8 cellular contexts compared by ENCODE assay signal in genomic region chr3:15377961-15378791, GRCh38. TPM values are rescaled to one million over a fixed set of nuclear protein-coding genes. Genes with fewer than 3 reads are reported as not detected.
A peak's percentile ranks its signal among the peaks of the same experiment; 100 is the strongest.
DNase-seq lines count a peak whose midpoint lies in the region; ATAC-seq, FAIRE-seq and TF ChIP-seq lines count a peak whose summit lies in the region.

No MANE protein-coding gene starts in this region.

- H3K9ac ChIP-seq in BLaER1 treated with 17β-estradiol and CSF1 and Interleukin-3, amounts not matched to agents 10 nM and 100 nM: peak overlapping the region in 2 of 11 experiments; percentile 20 to 45; a peak in 1 of 22 replicates
- H3K9ac ChIP-seq in HepG2 (ENCODE audit: insufficient read depth, low read depth, low read length): peak overlapping the region; percentile 12; the same call in 1 of the 2 replicates

- no TSS peak for BruUV-seq in HepG2 (replicated peaks; lab: Mats Ljungman, UMichigan)

- ATAC-seq in GM19397 (IDR thresholded peaks at IDR 0.05; ENCODE audit: unreplicated experiment) (peak; percentile 92), HG03521 (IDR thresholded peaks at IDR 0.05; ENCODE audit: unreplicated experiment) (peak; percentile 86), HepG2 (peak; percentile 98)

- H3K27me3 Mint-ChIP-seq in activated CD4-positive, alpha-beta T cell treated with anti-CD3 and anti-CD28 coated beads, Interleukin-2, amount 10 ng/mL, durations not matched to agents 7 days and 5 days: no peaks in the 10 kb centered on the region

- peak overlapping the region in 6 of 11 experiments; percentile 22 to 78 (median 54); a peak in 8 of 22 replicates for H3K27ac ChIP-seq in BLaER1 treated with 17β-estradiol and CSF1 and Interleukin-3, amounts not matched to agents 10 nM and 100 nM
- H3K27ac ChIP-seq in coronary artery: peak overlapping the region; percentile 21 to 87
- peak overlapping the region; percentile 25 for H3K27ac ChIP-seq in HepG2 (ENCODE audit: extremely low read length, insufficient read depth, low read length)

- no peaks in the 10 kb centered on the region for H3K9me3 Mint-ChIP-seq in activated CD4-positive, alpha-beta T cell treated with anti-CD3 and anti-CD28 coated beads, Interleukin-2, amount 10 ng/mL, durations not matched to agents 7 days and 5 days

- in situ Hi-C loops in HepG2 (cut with HindIII; ENCODE audit: extremely low pct_ligation_motif_present, low pct_unique_long_range_greater_than_20kb): loop anchor here (5.0 kb wide), 1 partner anchor 106 kb away; no protein-coding TSS in a partner anchor

- H3K36me3 Mint-ChIP-seq in activated CD4-positive, alpha-beta T cell treated with anti-CD3 and anti-CD28 coated beads, Interleukin-2, amount 10 ng/mL, durations not matched to agents 7 days and 5 days (ENCODE audit: low read depth): no peaks in the 10 kb centered on the region

- peaks cover 8% of the 10 kb centered on the region for H3K4me1 Mint-ChIP-seq in activated CD4-positive, alpha-beta T cell treated with anti-CD3 and anti-CD28 coated beads, Interleukin-2, amount 10 ng/mL, durations not matched to agents 7 days and 5 days

- no peaks in the 10 kb centered on the region for H3K27me3 ChIP-seq in BLaER1 treated with 17β-estradiol and CSF1 and Interleukin-3, amounts not matched to agents 10 nM and 100 nM
- no peaks in the 10 kb centered on the region for H3K27me3 ChIP-seq in HepG2 (ENCODE audit: control insufficient read depth in 1 of 2, insufficient read depth in 2 of 2, low read length in 2 of 2)

- no peak for TF ChIP-seq POLR2A in HepG2 (IDR thresholded peaks at IDR 0.05; ENCODE audit: insufficient read depth in 1 of 2, low read depth in 2 of 2, low read length in 2 of 2)

- no peaks in the 10 kb centered on the region for H4K20me1 ChIP-seq in BLaER1 treated with 17β-estradiol and CSF1 and Interleukin-3, amounts not matched to agents 10 nM and 100 nM
- H4K20me1 ChIP-seq in HepG2 (ENCODE audit: insufficient read depth, low read length): no peaks in the 10 kb centered on the region

- POLR2A ChIA-PET in activated CD4-positive, alpha-beta T cell treated with anti-CD3 and anti-CD28 coated beads, Interleukin-2, amount 10 ng/mL, durations not matched to agents 7 days and 5 days (lab: Charles Lee): no interaction called here
- POLR2A ChIA-PET in HepG2 (lab: Yijun Ruan, JAX): no interaction called here

- peak; percentile 91 for DNase-seq in NCI-H69 (lab: John Stamatoyannopoulos, UW)
- peak; percentile 98 for DNase-seq in activated CD4-positive, alpha-beta T cell treated with anti-CD3 and anti-CD28 coated beads, Interleukin-2, amount 10 ng/mL, durations not matched to agents 7 days and 5 days
- peak; percentile 97 for DNase-seq in coronary artery (ENCODE audit: low spot score)
- DNase-seq in HepG2 (ENCODE audit: low spot score): peak; percentile 89
- DNase-seq in stimulated activated CD4-positive, alpha-beta T cell treated with anti-CD3 and anti-CD28 coated beads, Interleukin-4, amount 100 ng/mL, for 24 hours: peak; percentile 96

- peak; percentile 65 for TF ChIP-seq CTCF in coronary artery (IDR thresholded peaks at IDR 0.05)
- TF ChIP-seq CTCF in HepG2 (CRISPR knock-in tag; IDR thresholded peaks at IDR 0.05): peak; percentile 94

- TF ChIP-seq EP300 in HepG2 (IDR thresholded peaks at IDR 0.05; ENCODE audit: low read depth in 2 of 2, low read length in 2 of 2) (no peak; a peak in 1 of 4 replicates), HepG2 (CRISPR knock-in tag; IDR thresholded peaks at IDR 0.05; ENCODE audit: borderline replicate concordance) (no peak)

- no peak overlapping the region for H3K4me3 ChIP-seq in BLaER1 treated with 17β-estradiol and CSF1 and Interleukin-3, amounts not matched to agents 10 nM and 100 nM
- H3K4me3 ChIP-seq in coronary artery (peak overlapping the region; percentile 49), HepG2 (replicated peaks in 1 of 3; ENCODE audit: insufficient read depth in 1 of 3, low read depth in 2 of 3, low read length in 3 of 3) (peak overlapping the region; percentile 42 to 59 (median 51); a peak in 5 of 6 replicates)

- TF ChIP-seq RAD21 in HepG2 (CRISPR knock-in tag; IDR thresholded peaks at IDR 0.05): peak; percentile 78

- intact Hi-C loops in HepG2 (cut with micrococcal nuclease; ENCODE audit: unreplicated experiment): loop anchor here (1.0 to 5.0 kb wide), 3 partner anchors 51 to 270 kb away; no protein-coding TSS in a partner anchor

- peak overlapping the region; percentile 86 for H3K27ac Mint-ChIP-seq in activated CD4-positive, alpha-beta T cell treated with anti-CD3 and anti-CD28 coated beads, Interleukin-2, amount 10 ng/mL, durations not matched to agents 7 days and 5 days

- FAIRE-seq in HepG2 (lab: Jason Lieb, UNC): peak; percentile 97

- no peaks in the 10 kb centered on the region for H3K9me3 ChIP-seq in BLaER1 treated with 17β-estradiol and CSF1 and Interleukin-3, amounts not matched to agents 10 nM and 100 nM (replicated peaks in 1 of 11)
- H3K9me3 ChIP-seq in HepG2 (ENCODE audit: low read length): no peaks in the 10 kb centered on the region

- no peak overlapping the region for H3K4me3 Mint-ChIP-seq in activated CD4-positive, alpha-beta T cell treated with anti-CD3 and anti-CD28 coated beads, Interleukin-2, amount 10 ng/mL, durations not matched to agents 7 days and 5 days

- peaks cover 0 to 27% (median 4%) of the 10 kb centered on the region in 10 experiments; a peak in 9 of 20 replicates for H3K4me1 ChIP-seq in BLaER1 treated with 17β-estradiol and CSF1 and Interleukin-3, amounts not matched to agents 10 nM and 100 nM
- peaks cover 5% of the 10 kb centered on the region; the same call in 1 of the 2 replicates for H3K4me1 ChIP-seq in HepG2 (ENCODE audit: insufficient read depth, low read length)

- CTCF ChIA-PET in activated CD4-positive, alpha-beta T cell treated with anti-CD3 and anti-CD28 coated beads, Interleukin-2, amount 10 ng/mL, durations not matched to agents 7 days and 5 days (lab: Charles Lee): interaction anchor here (0.6 to 2.5 kb wide), 5 partner anchors 33 to 111 kb away, joined by 3 to 18 read pairs (median 4); no protein-coding TSS in a partner anchor
- CTCF ChIA-PET in HepG2 (lab: Yijun Ruan, JAX; ENCODE audit: low intra/inter-chr PET ratio, low total read pairs): interaction anchor here (1.8 to 2.0 kb wide), 4 partner anchors 15 to 270 kb away, joined by 5 to 16 read pairs (median 9); no protein-coding TSS in a partner anchor

- H3K79me2 ChIP-seq in HepG2 (ENCODE audit: insufficient read depth, low read length): no peaks in the 10 kb centered on the region

- H2AFZ ChIP-seq in HepG2 (ENCODE audit: low read length): peak overlapping the region; percentile 95

- H3K36me3 ChIP-seq in BLaER1 treated with 17β-estradiol and CSF1 and Interleukin-3, amounts not matched to agents 10 nM and 100 nM: no peaks in the 10 kb centered on the region
- H3K36me3 ChIP-seq in HepG2 (replicated peaks in 1 of 2; ENCODE audit: control insufficient read depth in 1 of 2, insufficient read depth in 2 of 2, low read length in 2 of 2): no peaks in the 10 kb centered on the region

- 37% methylated on average over 9 of the region's 16 CpGs for WGBS in HepG2 (ENCODE audit: low lambda C conversion rate)

- H3K4me2 ChIP-seq in BLaER1 treated with 17β-estradiol and CSF1 and Interleukin-3, amounts not matched to agents 10 nM and 100 nM: peak overlapping the region in 6 of 11 experiments; percentile 24 to 57 (median 49); a peak in 11 of 22 replicates
- H3K4me2 ChIP-seq in HepG2 (ENCODE audit: low read depth, low read length): peak overlapping the region; percentile 74

RNA-seq across cellular contexts. Expression of gene SH3BP5, which starts 45.8 kb away (rescaled TPM):
- total RNA-seq in activated CD4-positive, alpha-beta T cell treated with anti-CD3 and anti-CD28 coated beads, Interleukin-2, amount 10 ng/mL, durations not matched to agents 7 days and 5 days: 10 to 100 TPM; 33.8 to 38.2 TPM
- total RNA-seq in HepG2 (2016; rRNA removed; fragmentation: Illumina TruSeq; extraction: Trizol): 0.09 TPM in 1 of 2 replicates, not detected in the other
- not detected in 2 replicates for total RNA-seq in HepG2 (2016; cell fraction: cytosol; rRNA removed; fragmentation: Illumina TruSeq; extraction: Trizol; ENCODE audit: low read depth)
- 0.06 TPM in 1 of 2 replicates, not detected in the other for total RNA-seq in HepG2 (2016; cell fraction: insoluble cytoplasmic fraction; rRNA removed; fragmentation: Illumina TruSeq; extraction: Trizol)
- total RNA-seq in HepG2 (2016; cell fraction: membrane; rRNA removed; fragmentation: Illumina TruSeq; extraction: Trizol): not detected in 2 replicates
- total RNA-seq in HepG2 (2016; cell fraction: nucleus; rRNA removed; fragmentation: Illumina TruSeq; extraction: Trizol): not detected in 2 replicates
- polyA plus RNA-seq in HepG2 (2011; rRNA removed): 0.09 and 0.16 TPM in 2 replicates
- 0.05 and 0.09 TPM in 2 replicates for polyA plus RNA-seq in HepG2 (2011; cell fraction: cytosol; rRNA removed)
- polyA plus RNA-seq in HepG2 (2011; cell fraction: nucleus; rRNA removed): 0.26 TPM in 1 of 2 replicates, not detected in the other
- 0.11 TPM in 1 of 2 replicates, not detected in the other for polyA plus RNA-seq in HepG2 (2012)
- polyA plus RNA-seq in HepG2 (2016; cell fraction: cytosol; fragmentation: Illumina TruSeq; extraction: Trizol; ENCODE audit: low read depth): not detected in 2 replicates
- 0.25 TPM in 1 of 2 replicates, not detected in the other for polyA plus RNA-seq in HepG2 (2016; cell fraction: insoluble cytoplasmic fraction; fragmentation: Illumina TruSeq; extraction: Trizol; ENCODE audit: low read depth)
- not detected in 2 replicates for polyA plus RNA-seq in HepG2 (2016; cell fraction: membrane; fragmentation: Illumina TruSeq; extraction: Trizol; ENCODE audit: low read depth)
- not detected in 2 replicates for polyA plus RNA-seq in HepG2 (2016; cell fraction: nucleus; fragmentation: Illumina TruSeq; extraction: Trizol; ENCODE audit: insufficient read depth, low read depth)
- polyA minus RNA-seq in HepG2 (2011; rRNA and poly(A)+ RNA removed; ENCODE audit: low replicate concordance): 0.18 and 30.8 TPM in 2 replicates
- polyA minus RNA-seq in HepG2 (2011; cell fraction: cytosol; rRNA and poly(A)+ RNA removed): not detected in 2 replicates
- 0.52 TPM in 1 of 2 replicates, not detected in the other for polyA minus RNA-seq in HepG2 (2011; cell fraction: nucleus; rRNA and poly(A)+ RNA removed)

RNA-seq across cellular contexts. Expression of gene METTL6, which starts 49.2 kb away (rescaled TPM):
- total RNA-seq in activated CD4-positive, alpha-beta T cell treated with anti-CD3 and anti-CD28 coated beads, Interleukin-2, amount 10 ng/mL, durations not matched to agents 7 days and 5 days: 10 to 100 TPM; 15.8 to 19.4 TPM
- total RNA-seq in HepG2 (2016; rRNA removed; fragmentation: Illumina TruSeq; extraction: Trizol): 29.4 and 35.9 TPM in 2 replicates
- 22.7 and 26.8 TPM in 2 replicates for total RNA-seq in HepG2 (2016; cell fraction: cytosol; rRNA removed; fragmentation: Illumina TruSeq; extraction: Trizol; ENCODE audit: low read depth)
- total RNA-seq in HepG2 (2016; cell fraction: insoluble cytoplasmic fraction; rRNA removed; fragmentation: Illumina TruSeq; extraction: Trizol): 27.2 and 36.6 TPM in 2 replicates
- 24.1 and 24.6 TPM in 2 replicates for total RNA-seq in HepG2 (2016; cell fraction: membrane; rRNA removed; fragmentation: Illumina TruSeq; extraction: Trizol)
- 19.4 and 19.9 TPM in 2 replicates for total RNA-seq in HepG2 (2016; cell fraction: nucleus; rRNA removed; fragmentation: Illumina TruSeq; extraction: Trizol)
- polyA plus RNA-seq in HepG2 (2011; rRNA removed): 17.2 and 17.3 TPM in 2 replicates
- 14.0 and 16.7 TPM in 2 replicates for polyA plus RNA-seq in HepG2 (2011; cell fraction: cytosol; rRNA removed)
- 8.0 and 10.6 TPM in 2 replicates for polyA plus RNA-seq in HepG2 (2011; cell fraction: nucleus; rRNA removed)
- 14.2 and 16.9 TPM in 2 replicates for polyA plus RNA-seq in HepG2 (2012)
- polyA plus RNA-seq in HepG2 (2016; cell fraction: cytosol; fragmentation: Illumina TruSeq; extraction: Trizol; ENCODE audit: low read depth): 8.7 and 10.2 TPM in 2 replicates
- 27.6 and 30.8 TPM in 2 replicates for polyA plus RNA-seq in HepG2 (2016; cell fraction: insoluble cytoplasmic fraction; fragmentation: Illumina TruSeq; extraction: Trizol; ENCODE audit: low read depth)
- 10.9 and 14.1 TPM in 2 replicates for polyA plus RNA-seq in HepG2 (2016; cell fraction: membrane; fragmentation: Illumina TruSeq; extraction: Trizol; ENCODE audit: low read depth)
- polyA plus RNA-seq in HepG2 (2016; cell fraction: nucleus; fragmentation: Illumina TruSeq; extraction: Trizol; ENCODE audit: insufficient read depth, low read depth): 18.8 and 19.1 TPM in 2 replicates
- 17.3 and 21.1 TPM in 2 replicates for polyA minus RNA-seq in HepG2 (2011; rRNA and poly(A)+ RNA removed; ENCODE audit: low replicate concordance)
- 7.7 and 9.8 TPM in 2 replicates for polyA minus RNA-seq in HepG2 (2011; cell fraction: cytosol; rRNA and poly(A)+ RNA removed)
- polyA minus RNA-seq in HepG2 (2011; cell fraction: nucleus; rRNA and poly(A)+ RNA removed): 20.2 and 23.5 TPM in 2 replicates

RNA-seq across cellular contexts. Expression of gene EAF1, which starts 49.2 kb away (rescaled TPM):
- total RNA-seq in activated CD4-positive, alpha-beta T cell treated with anti-CD3 and anti-CD28 coated beads, Interleukin-2, amount 10 ng/mL, durations not matched to agents 7 days and 5 days: 10 to 100 TPM; 30.6 to 32.5 TPM
- 30.0 and 38.5 TPM in 2 replicates for total RNA-seq in HepG2 (2016; rRNA removed; fragmentation: Illumina TruSeq; extraction: Trizol)
- total RNA-seq in HepG2 (2016; cell fraction: cytosol; rRNA removed; fragmentation: Illumina TruSeq; extraction: Trizol; ENCODE audit: low read depth): 2.7 and 2.8 TPM in 2 replicates
- total RNA-seq in HepG2 (2016; cell fraction: insoluble cytoplasmic fraction; rRNA removed; fragmentation: Illumina TruSeq; extraction: Trizol): 30.9 and 39.2 TPM in 2 replicates
- 13.8 and 15.2 TPM in 2 replicates for total RNA-seq in HepG2 (2016; cell fraction: membrane; rRNA removed; fragmentation: Illumina TruSeq; extraction: Trizol)
- 15.8 and 18.3 TPM in 2 replicates for total RNA-seq in HepG2 (2016; cell fraction: nucleus; rRNA removed; fragmentation: Illumina TruSeq; extraction: Trizol)
- polyA plus RNA-seq in HepG2 (2011; rRNA removed): 8.1 and 8.4 TPM in 2 replicates
- polyA plus RNA-seq in HepG2 (2011; cell fraction: cytosol; rRNA removed): 7.9 and 8.6 TPM in 2 replicates
- polyA plus RNA-seq in HepG2 (2011; cell fraction: nucleus; rRNA removed): 8.3 and 10.1 TPM in 2 replicates
- 13.2 and 13.9 TPM in 2 replicates for polyA plus RNA-seq in HepG2 (2012)
- 0.75 and 0.85 TPM in 2 replicates for polyA plus RNA-seq in HepG2 (2016; cell fraction: cytosol; fragmentation: Illumina TruSeq; extraction: Trizol; ENCODE audit: low read depth)
- 26.3 and 27.8 TPM in 2 replicates for polyA plus RNA-seq in HepG2 (2016; cell fraction: insoluble cytoplasmic fraction; fragmentation: Illumina TruSeq; extraction: Trizol; ENCODE audit: low read depth)
- 3.4 and 3.8 TPM in 2 replicates for polyA plus RNA-seq in HepG2 (2016; cell fraction: membrane; fragmentation: Illumina TruSeq; extraction: Trizol; ENCODE audit: low read depth)
- polyA plus RNA-seq in HepG2 (2016; cell fraction: nucleus; fragmentation: Illumina TruSeq; extraction: Trizol; ENCODE audit: insufficient read depth, low read depth): 20.2 and 20.4 TPM in 2 replicates
- 14.7 and 20.2 TPM in 2 replicates for polyA minus RNA-seq in HepG2 (2011; rRNA and poly(A)+ RNA removed; ENCODE audit: low replicate concordance)
- polyA minus RNA-seq in HepG2 (2011; cell fraction: cytosol; rRNA and poly(A)+ RNA removed): 14.6 and 16.9 TPM in 2 replicates
- 7.5 and 13.4 TPM in 2 replicates for polyA minus RNA-seq in HepG2 (2011; cell fraction: nucleus; rRNA and poly(A)+ RNA removed)

Comparison
In these comparisons a context has a peak if more than half of its experiments do, and no peak if none do; other contexts are left out.
1. H3K4me3 ChIP-seq: peak in coronary artery (single experiment) and HepG2 (3 of 3); none in BLaER1 treated with 17β-estradiol and CSF1 and Interleukin-3, amounts not matched to agents 10 nM and 100 nM (0 of 10).
2. RNA of gene SH3BP5, which starts 45.8 kb away (total RNA-seq): 33.8 to 38.2 TPM in activated CD4-positive, alpha-beta T cell treated with anti-CD3 and anti-CD28 coated beads, Interleukin-2, amount 10 ng/mL, durations not matched to agents 7 days and 5 days; 0.06 to 0.09 TPM in HepG2; every median in the first group is over 10 times any median in the second.
3. Peak in every context shown above with its lines, with median percentiles within 50 percentile points of each other: H3K27ac ChIP-seq, ATAC-seq and DNase-seq.